Comparison of ENCODE assay signal across 9 cellular contexts in the genomic region with DNA sequence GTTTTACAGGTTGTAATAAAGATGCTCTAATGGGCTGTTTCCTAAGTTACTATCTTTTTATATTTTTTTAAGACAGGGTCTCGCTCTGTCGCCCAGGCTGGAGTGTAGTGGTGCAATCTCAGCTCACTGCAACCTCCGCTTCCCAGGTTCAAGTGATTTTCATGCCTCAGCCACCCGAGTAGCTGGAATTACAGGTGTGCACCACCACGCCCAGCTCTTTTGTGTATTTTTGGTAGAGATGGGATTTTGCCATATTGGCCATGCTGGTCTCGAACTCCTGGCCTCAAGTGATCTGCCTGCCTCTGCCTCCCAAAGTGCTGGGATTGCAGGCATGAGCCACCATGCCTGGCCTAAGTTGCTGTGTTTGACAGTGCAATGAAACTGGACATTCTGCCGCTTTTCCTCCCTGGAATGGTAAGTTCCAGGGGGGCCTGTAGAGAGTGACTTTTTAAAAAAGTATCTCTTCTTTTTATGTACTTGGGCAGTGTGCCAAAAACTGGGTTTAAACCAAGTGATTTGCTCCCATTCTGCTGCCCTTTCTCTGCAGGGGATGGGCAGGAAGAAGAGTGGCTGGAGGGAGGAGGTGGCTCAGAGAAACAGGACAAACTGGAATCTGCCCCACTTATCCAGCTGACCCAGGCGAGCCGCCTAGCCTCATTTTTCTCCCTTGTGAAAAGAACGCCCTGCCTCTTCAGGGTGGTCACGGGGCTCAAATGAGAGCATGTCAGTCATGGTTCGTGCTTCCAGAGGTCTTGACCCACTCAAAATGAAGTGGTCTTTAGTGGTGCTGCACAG. TPM values are rescaled to one million over a fixed set of nuclear protein-coding genes. Genes with fewer than 3 reads are reported as not detected.
A peak's percentile ranks its signal among the peaks of the same experiment; 100 is the strongest.
DNase-seq lines count a peak whose midpoint lies in the region; ATAC-seq, FAIRE-seq and TF ChIP-seq lines count a peak whose summit lies in the region.
"Had no signal": no experiment of that assay in that cellular context is flagged by ENCODE, and none has a peak within 500 bp of the region (broad histone marks: within the 10 kb centered on the region; RNA-seq: fewer than 3 reads in every experiment).

No MANE protein-coding gene starts in this region.

- ATAC-seq in stimulated activated naive CD8-positive, alpha-beta T cell treated with anti-CD3 and anti-CD28 coated beads, Interleukin-15, Interleukin-2, amounts not matched to agents 100 U/mL and 50 U/mL, for 24 hours, result no peak
- ATAC-seq in activated B cell treated with CpG ODN at 0.5 μM for 24 hours (ENCODE audit: low read depth), result no peak
- ATAC-seq in GM21737 (IDR thresholded peaks at IDR 0.05; ENCODE audit: unreplicated experiment), result no peak

- no peaks in the 10 kb centered on the region for H3K27me3 Mint-ChIP-seq in stimulated activated naive CD8-positive, alpha-beta T cell treated with anti-CD3 and anti-CD28 coated beads, Interleukin-15, Interleukin-2, amounts not matched to agents 100 ng/mL and 50 ng/mL, for 24 hours
- no peaks in the 10 kb centered on the region for H3K27me3 Mint-ChIP-seq in activated B cell treated with CpG ODN at 0.5 μM for 24 hours

- FAIRE-seq in kidney (lab: Jason Lieb, UNC), result no peak

- TF ChIP-seq CTCF in activated B cell treated with CpG ODN at 0.5 μM for 24 hours (IDR thresholded peaks at IDR 0.05), result no peak
- TF ChIP-seq CTCF in kidney (IDR thresholded peaks at IDR 0.05; ENCODE audit: borderline replicate concordance, extremely low read depth, insufficient read depth), result no peak

- H3K9me3 Mint-ChIP-seq in stimulated activated naive CD8-positive, alpha-beta T cell treated with anti-CD3 and anti-CD28 coated beads, Interleukin-15, Interleukin-2, amounts not matched to agents 100 ng/mL and 50 ng/mL, for 24 hours, result no peaks in the 10 kb centered on the region
- H3K9me3 Mint-ChIP-seq in activated B cell treated with CpG ODN at 0.5 μM for 24 hours, result no peaks in the 10 kb centered on the region

- H3K27ac Mint-ChIP-seq in stimulated activated naive CD8-positive, alpha-beta T cell treated with anti-CD3 and anti-CD28 coated beads, Interleukin-15, Interleukin-2, amounts not matched to agents 100 ng/mL and 50 ng/mL, for 24 hours, result no peak overlapping the region
- H3K27ac Mint-ChIP-seq in activated B cell treated with CpG ODN at 0.5 μM for 24 hours, result no peak overlapping the region

- peaks cover 0 to 5% of the 10 kb centered on the region in 2 donors for H3K36me3 ChIP-seq in kidney (ENCODE audit: control insufficient read depth in 1 of 2, insufficient read depth in 2 of 2, low read length in 2 of 2)

- POLR2A ChIA-PET in activated B cell treated with CpG ODN at 0.5 μM for 24 hours (lab: Charles Lee), result interaction anchor here (0.8 to 6.1 kb wide), 3 partner anchors 9 to 18 kb away, joined by 3 to 91 read pairs (median 58); no protein-coding TSS in a partner anchor

- H3K4me3 ChIP-seq in kidney (ENCODE audit: low read length in 2 of 2), result no peak overlapping the region

- no peak overlapping the region for H3K9ac ChIP-seq in kidney (ENCODE audit: low read length in 2 of 2)

- intact Hi-C loops in activated B cell treated with CpG ODN at 0.5 μM for 24 hours (cut with micrococcal nuclease) (no loop called here), kidney (cut with DNase I) (no loop called here)

- peaks cover 39% of the 10 kb centered on the region for H3K4me1 Mint-ChIP-seq in stimulated activated naive CD8-positive, alpha-beta T cell treated with anti-CD3 and anti-CD28 coated beads, Interleukin-15, Interleukin-2, amounts not matched to agents 100 ng/mL and 50 ng/mL, for 24 hours (ENCODE audit: low read depth)
- H3K4me1 Mint-ChIP-seq in activated B cell treated with CpG ODN at 0.5 μM for 24 hours, result peaks cover 58% of the 10 kb centered on the region

- peak overlapping the region; percentile 87 for H3K4me3 Mint-ChIP-seq in stimulated activated naive CD8-positive, alpha-beta T cell treated with anti-CD3 and anti-CD28 coated beads, Interleukin-15, Interleukin-2, amounts not matched to agents 100 ng/mL and 50 ng/mL, for 24 hours
- peak overlapping the region; percentile 84 for H3K4me3 Mint-ChIP-seq in activated B cell treated with CpG ODN at 0.5 μM for 24 hours

- no peak for DNase-seq in stimulated activated naive CD8-positive, alpha-beta T cell treated with anti-CD3 and anti-CD28 coated beads, Interleukin-15, Interleukin-2, amounts not matched to agents 100 U/mL and 50 U/mL, for 24 hours
- no peak for DNase-seq in activated B cell treated with CpG ODN at 0.5 μM for 24 hours
- peak; percentile 46 for DNase-seq in kidney
- peak; percentile 72 for DNase-seq in ureter (ENCODE audit: low spot score)
- no peak for DNase-seq in pons (ENCODE audit: low spot score)
- no peak for DNase-seq in SKM-1 (lab: John Stamatoyannopoulos, UW; ENCODE audit: unreplicated experiment)
- DNase-seq: DND-41 had no signal

- H3K36me3 Mint-ChIP-seq in stimulated activated naive CD8-positive, alpha-beta T cell treated with anti-CD3 and anti-CD28 coated beads, Interleukin-15, Interleukin-2, amounts not matched to agents 100 ng/mL and 50 ng/mL, for 24 hours (ENCODE audit: low read depth), result peaks cover 42% of the 10 kb centered on the region
- peaks cover 48% of the 10 kb centered on the region for H3K36me3 Mint-ChIP-seq in activated B cell treated with CpG ODN at 0.5 μM for 24 hours (ENCODE audit: low read depth)

- H3K27ac ChIP-seq in kidney (ENCODE audit: low read depth in 2 of 2, low read length in 2 of 2), result no peak overlapping the region

- CTCF ChIA-PET in activated B cell treated with CpG ODN at 0.5 μM for 24 hours (lab: Charles Lee), result interaction anchor here (1.0 kb wide), 1 partner anchor 21 kb away, joined by 4 read pairs; no protein-coding TSS in a partner anchor

- H3K9me3 ChIP-seq in kidney (ENCODE audit: control insufficient read depth in 1 of 2, low read length in 2 of 2), result no peaks in the 10 kb centered on the region

- H3K4me1 ChIP-seq in kidney (ENCODE audit: control insufficient read depth in 1 of 2, insufficient read depth in 1 of 2, low read depth in 1 of 2, low read length in 2 of 2), result peaks cover 4 to 6% of the 10 kb centered on the region in 2 donors

RNA-seq across cellular contexts. Expression of a gene that starts 2.3 kb away (rescaled TPM):
- 39.8 and 47.9 TPM in 2 replicates for total RNA-seq in activated B cell treated with CpG ODN at 0.5 μM for 24 hours
- total RNA-seq in kidney, result 21.8 TPM
- 3.4 TPM for polyA plus RNA-seq in kidney (ENCODE audit: insufficient read depth, low read depth, low replicate concordance)
- 48.0 TPM for total RNA-seq in ureter

RNA-seq across cellular contexts. Expression of a gene that starts 19.9 kb away (rescaled TPM):
- total RNA-seq in activated B cell treated with CpG ODN at 0.5 μM for 24 hours (0.38 TPM in 1 of 2 replicates, not detected in the other), kidney (12.0 TPM), ureter (7.8 TPM)
- polyA plus RNA-seq in kidney (ENCODE audit: insufficient read depth, low read depth, low replicate concordance), result 13.0 TPM

Comparison
In these comparisons a context has a peak if more than half of its experiments do, and no peak if none do; other contexts are left out.
1. DNase-seq: peak in kidney (single experiment) and ureter (single experiment); none in stimulated activated naive CD8-positive, alpha-beta T cell treated with anti-CD3 and anti-CD28 coated beads, Interleukin-15, Interleukin-2, amounts not matched to agents 100 U/mL and 50 U/mL, for 24 hours (single experiment), activated B cell treated with CpG ODN at 0.5 μM for 24 hours (single experiment), pons (single experiment) and SKM-1 (single experiment).